ENCODE assay signal across 8 cellular contexts in the genomic region with DNA sequence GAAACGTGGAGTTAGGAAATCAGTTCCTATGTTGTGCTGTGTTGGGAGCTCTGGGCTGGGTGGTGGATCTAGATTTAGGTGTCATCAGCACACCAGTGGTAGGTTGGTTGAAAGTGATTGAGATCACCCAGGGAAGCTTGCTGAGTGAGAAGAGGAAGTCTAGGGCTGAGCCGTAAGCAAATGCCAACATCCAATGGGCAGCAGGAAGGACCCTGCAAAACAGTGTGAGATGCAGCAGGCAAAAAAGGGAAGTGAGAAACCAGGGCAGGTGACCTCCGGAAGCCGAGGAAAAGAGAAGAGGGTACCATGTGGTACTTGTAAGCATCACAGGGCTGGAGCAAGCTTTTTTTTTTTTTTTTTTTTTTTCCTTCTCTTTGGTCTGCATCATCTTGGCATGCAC. TPM values are rescaled to one million over a fixed set of nuclear protein-coding genes. Genes with fewer than 3 reads are reported as not detected.
A peak's percentile ranks its signal among the peaks of the same experiment; 100 is the strongest.
DNase-seq lines count a peak whose midpoint lies in the region; ATAC-seq and TF ChIP-seq lines count a peak whose summit lies in the region.

No MANE protein-coding gene starts in this region.

- no peaks in the 10 kb centered on the region for H3K9me3 Mint-ChIP-seq in activated CD4-positive, alpha-beta memory T cell treated with anti-CD3 and anti-CD28 coated beads, Interleukin-2, amount 10 ng/mL, durations not matched to agents 7 days and 5 days
- H3K9me3 Mint-ChIP-seq in activated CD4-positive, alpha-beta memory T cell treated with anti-CD3 and anti-CD28 coated beads for 36 hours, result no peaks in the 10 kb centered on the region
- H3K9me3 Mint-ChIP-seq in activated B cell treated with CpG ODN at 0.5 μM for 24 hours, result no peaks in the 10 kb centered on the region

- H3K4me1 Mint-ChIP-seq in activated CD4-positive, alpha-beta memory T cell treated with anti-CD3 and anti-CD28 coated beads, Interleukin-2, amount 10 ng/mL, durations not matched to agents 7 days and 5 days, result peaks cover 77% of the 10 kb centered on the region
- H3K4me1 Mint-ChIP-seq in activated CD4-positive, alpha-beta memory T cell treated with anti-CD3 and anti-CD28 coated beads for 36 hours (ENCODE audit: low read depth), result peaks cover 22% of the 10 kb centered on the region
- peaks cover 52% of the 10 kb centered on the region for H3K4me1 Mint-ChIP-seq in activated B cell treated with CpG ODN at 0.5 μM for 24 hours

- peaks cover 8% of the 10 kb centered on the region for H3K36me3 Mint-ChIP-seq in activated CD4-positive, alpha-beta memory T cell treated with anti-CD3 and anti-CD28 coated beads, Interleukin-2, amount 10 ng/mL, durations not matched to agents 7 days and 5 days (ENCODE audit: low read depth)
- H3K36me3 Mint-ChIP-seq in activated CD4-positive, alpha-beta memory T cell treated with anti-CD3 and anti-CD28 coated beads for 36 hours, result no peaks in the 10 kb centered on the region
- no peaks in the 10 kb centered on the region for H3K36me3 Mint-ChIP-seq in activated B cell treated with CpG ODN at 0.5 μM for 24 hours (ENCODE audit: low read depth)

- 67 to 69% (median 68%) methylated on average over 4 of the region's 4 CpGs for WGBS in psoas muscle, 3 donors

- H3K36me3 ChIP-seq in psoas muscle (ENCODE audit: insufficient read depth in 1 of 2, low read depth in 1 of 2) (no peaks in the 10 kb centered on the region), BE2C (no peaks in the 10 kb centered on the region)

- peak overlapping the region; percentile 16 for H3K27ac ChIP-seq in psoas muscle

- peak; percentile 86 for ATAC-seq in HG03135 (IDR thresholded peaks at IDR 0.05; ENCODE audit: unreplicated experiment)
- peak; percentile 93 for ATAC-seq in activated B cell treated with CpG ODN at 0.5 μM for 24 hours (ENCODE audit: low read depth)
- peak in 2 of 4 donors; percentile 21 to 28 for ATAC-seq in psoas muscle

- CTCF ChIA-PET in activated CD4-positive, alpha-beta memory T cell treated with anti-CD3 and anti-CD28 coated beads, Interleukin-2, amount 10 ng/mL, durations not matched to agents 7 days and 5 days (lab: Charles Lee), result interaction anchor here (0.6 to 2.0 kb wide), 6 partner anchors 9 to 264 kb away, joined by 3 to 8 read pairs (median 6); no protein-coding TSS in a partner anchor
- CTCF ChIA-PET in activated CD4-positive, alpha-beta memory T cell treated with anti-CD3 and anti-CD28 coated beads for 36 hours (lab: Charles Lee), result interaction anchor here (1.2 kb wide), 1 partner anchor 180 kb away, joined by 3 read pairs; no protein-coding TSS in a partner anchor
- CTCF ChIA-PET in activated B cell treated with CpG ODN at 0.5 μM for 24 hours (lab: Charles Lee), result interaction anchor here (0.9 to 1.5 kb wide), 4 partner anchors 12 to 264 kb away, joined by 3 to 10 read pairs (median 4); no protein-coding TSS in a partner anchor

- H3K9me3 ChIP-seq in psoas muscle (no peaks in the 10 kb centered on the region), BE2C (no peaks in the 10 kb centered on the region)

- H3K27ac Mint-ChIP-seq in activated CD4-positive, alpha-beta memory T cell treated with anti-CD3 and anti-CD28 coated beads, Interleukin-2, amount 10 ng/mL, durations not matched to agents 7 days and 5 days, result peak overlapping the region; percentile 64
- H3K27ac Mint-ChIP-seq in activated CD4-positive, alpha-beta memory T cell treated with anti-CD3 and anti-CD28 coated beads for 36 hours, result no peak overlapping the region
- H3K27ac Mint-ChIP-seq in activated B cell treated with CpG ODN at 0.5 μM for 24 hours, result peak overlapping the region; percentile 88

- H3K4me1 ChIP-seq in psoas muscle (peaks cover 12% of the 10 kb centered on the region), BE2C (no peaks in the 10 kb centered on the region)

- H3K27me3 Mint-ChIP-seq in activated CD4-positive, alpha-beta memory T cell treated with anti-CD3 and anti-CD28 coated beads, Interleukin-2, amount 10 ng/mL, durations not matched to agents 7 days and 5 days, result no peaks in the 10 kb centered on the region
- H3K27me3 Mint-ChIP-seq in activated CD4-positive, alpha-beta memory T cell treated with anti-CD3 and anti-CD28 coated beads for 36 hours, result no peaks in the 10 kb centered on the region
- no peaks in the 10 kb centered on the region for H3K27me3 Mint-ChIP-seq in activated B cell treated with CpG ODN at 0.5 μM for 24 hours

- intact Hi-C loops in activated CD4-positive, alpha-beta memory T cell treated with anti-CD3 and anti-CD28 coated beads for 36 hours (cut with micrococcal nuclease), result no loop called here
- intact Hi-C loops in activated B cell treated with CpG ODN at 0.5 μM for 24 hours (cut with micrococcal nuclease) (loop anchor here (1.0 to 2.0 kb wide), 7 partner anchors 12 to 660 kb away; a partner anchor contains a TSS), psoas muscle (cut with DNase I) (no loop called here)

- no peak overlapping the region for H3K4me3 Mint-ChIP-seq in activated CD4-positive, alpha-beta memory T cell treated with anti-CD3 and anti-CD28 coated beads, Interleukin-2, amount 10 ng/mL, durations not matched to agents 7 days and 5 days
- H3K4me3 Mint-ChIP-seq in activated CD4-positive, alpha-beta memory T cell treated with anti-CD3 and anti-CD28 coated beads for 36 hours, result no peak overlapping the region
- peak overlapping the region; percentile 50 for H3K4me3 Mint-ChIP-seq in activated B cell treated with CpG ODN at 0.5 μM for 24 hours

- TF ChIP-seq CTCF in activated B cell treated with CpG ODN at 0.5 μM for 24 hours (IDR thresholded peaks at IDR 0.05), result no peak
- no peak for TF ChIP-seq CTCF in psoas muscle (IDR thresholded peaks at IDR 0.05)
- TF ChIP-seq CTCF in BE2C (IDR thresholded peaks at IDR 0.05; ENCODE audit: low read depth, low read length), result no peak

- POLR2A ChIA-PET in activated CD4-positive, alpha-beta memory T cell treated with anti-CD3 and anti-CD28 coated beads, Interleukin-2, amount 10 ng/mL, durations not matched to agents 7 days and 5 days (lab: Charles Lee), result interaction anchor here (0.5 to 8.5 kb wide), 7 partner anchors 7 to 113 kb away, joined by 3 to 97 read pairs (median 5); a partner anchor contains a TSS
- POLR2A ChIA-PET in activated CD4-positive, alpha-beta memory T cell treated with anti-CD3 and anti-CD28 coated beads for 36 hours (lab: Charles Lee), result interaction anchor here (0.9 kb wide), 1 partner anchor 9 kb away, joined by 3 read pairs; no protein-coding TSS in a partner anchor
- POLR2A ChIA-PET in activated B cell treated with CpG ODN at 0.5 μM for 24 hours (lab: Charles Lee), result interaction anchor here (0.5 to 5.8 kb wide), 24 partner anchors 9 to 443 kb away, joined by 3 to 49 read pairs (median 4); a partner anchor contains a TSS

- DNase-seq in activated CD4-positive, alpha-beta memory T cell treated with anti-CD3 and anti-CD28 coated beads, Interleukin-2, amount 10 ng/mL, durations not matched to agents 7 days and 5 days, result no peak
- DNase-seq in activated CD4-positive, alpha-beta memory T cell treated with anti-CD3 and anti-CD28 coated beads for 36 hours, result no peak
- DNase-seq in activated B cell treated with CpG ODN at 0.5 μM for 24 hours, result peak; percentile 53
- no peak for DNase-seq in psoas muscle
- no peak for DNase-seq in activated T-cell treated with anti-CD3 and anti-CD28 coated beads for 4 hours
- DNase-seq in LoVo (ENCODE audit: low spot score), result no peak
- no peak for DNase-seq in BE2C

- H3K27me3 ChIP-seq in psoas muscle (ENCODE audit: insufficient read depth in 3 of 3, low read length in 2 of 3), result no peaks in the 10 kb centered on the region
- H3K27me3 ChIP-seq in BE2C, result no peaks in the 10 kb centered on the region

- H3K4me3 ChIP-seq in psoas muscle (no peak overlapping the region), BE2C (ENCODE audit: low read depth, low read length) (no peak overlapping the region)

RNA-seq across cellular contexts. Expression of a gene that starts 15.9 kb away (rescaled TPM):
- total RNA-seq in activated CD4-positive, alpha-beta memory T cell treated with anti-CD3 and anti-CD28 coated beads, Interleukin-2, amount 10 ng/mL, durations not matched to agents 7 days and 5 days, result 100 to 1,000 TPM; 157 TPM
- total RNA-seq in activated CD4-positive, alpha-beta memory T cell treated with anti-CD3 and anti-CD28 coated beads for 36 hours, result 100 to 1,000 TPM; 154 to 162 TPM
- 92.2 and 101 TPM in 2 replicates for total RNA-seq in activated B cell treated with CpG ODN at 0.5 μM for 24 hours
- total RNA-seq in psoas muscle, result 10 to 100 TPM; 59.7 to 85.6 (median 65.4) TPM
- 10 to 100 TPM; 58.4 to 96.1 (median 66.9) TPM for polyA plus RNA-seq in psoas muscle
- polyA plus RNA-seq in BE2C (2012; ENCODE audit: insufficient read depth, insufficient read length, low read depth), result 137 TPM

RNA-seq across cellular contexts. Expression of a gene that starts 45.1 kb away (rescaled TPM):
- 10 to 100 TPM; 45.7 to 50.1 TPM for total RNA-seq in activated CD4-positive, alpha-beta memory T cell treated with anti-CD3 and anti-CD28 coated beads, Interleukin-2, amount 10 ng/mL, durations not matched to agents 7 days and 5 days
- total RNA-seq in activated CD4-positive, alpha-beta memory T cell treated with anti-CD3 and anti-CD28 coated beads for 36 hours, result 10 to 100 TPM; 58.4 to 61.5 TPM
- 31.7 and 37.2 TPM in 2 replicates for total RNA-seq in activated B cell treated with CpG ODN at 0.5 μM for 24 hours
- total RNA-seq in psoas muscle, result 10 to 100 TPM; 33.9 to 37.4 (median 37.0) TPM
- polyA plus RNA-seq in psoas muscle, result 10 to 100 TPM; 32.6 to 35.7 (median 34.5) TPM
- polyA plus RNA-seq in BE2C (2012; ENCODE audit: insufficient read depth, insufficient read length, low read depth), result 58.8 TPM

RNA-seq across cellular contexts. Expression of a gene that starts 49.8 kb away (rescaled TPM):
- 100 to 1,000 TPM; 321 to 322 TPM for total RNA-seq in activated CD4-positive, alpha-beta memory T cell treated with anti-CD3 and anti-CD28 coated beads, Interleukin-2, amount 10 ng/mL, durations not matched to agents 7 days and 5 days
- total RNA-seq in activated CD4-positive, alpha-beta memory T cell treated with anti-CD3 and anti-CD28 coated beads for 36 hours, result 100 to 1,000 TPM; 342 to 348 TPM
- total RNA-seq in activated B cell treated with CpG ODN at 0.5 μM for 24 hours, result 281 and 303 TPM in 2 replicates
- 100 to 1,000 TPM; 754 to 850 (median 816) TPM for total RNA-seq in psoas muscle
- polyA plus RNA-seq in psoas muscle, result 100 to 1,000 TPM; 423 to 678 (median 575) TPM
- 597 TPM for polyA plus RNA-seq in BE2C (2012; ENCODE audit: insufficient read depth, insufficient read length, low read depth)
